Comparison of ENCODE assay signal across 13 cellular contexts in the genomic region with DNA sequence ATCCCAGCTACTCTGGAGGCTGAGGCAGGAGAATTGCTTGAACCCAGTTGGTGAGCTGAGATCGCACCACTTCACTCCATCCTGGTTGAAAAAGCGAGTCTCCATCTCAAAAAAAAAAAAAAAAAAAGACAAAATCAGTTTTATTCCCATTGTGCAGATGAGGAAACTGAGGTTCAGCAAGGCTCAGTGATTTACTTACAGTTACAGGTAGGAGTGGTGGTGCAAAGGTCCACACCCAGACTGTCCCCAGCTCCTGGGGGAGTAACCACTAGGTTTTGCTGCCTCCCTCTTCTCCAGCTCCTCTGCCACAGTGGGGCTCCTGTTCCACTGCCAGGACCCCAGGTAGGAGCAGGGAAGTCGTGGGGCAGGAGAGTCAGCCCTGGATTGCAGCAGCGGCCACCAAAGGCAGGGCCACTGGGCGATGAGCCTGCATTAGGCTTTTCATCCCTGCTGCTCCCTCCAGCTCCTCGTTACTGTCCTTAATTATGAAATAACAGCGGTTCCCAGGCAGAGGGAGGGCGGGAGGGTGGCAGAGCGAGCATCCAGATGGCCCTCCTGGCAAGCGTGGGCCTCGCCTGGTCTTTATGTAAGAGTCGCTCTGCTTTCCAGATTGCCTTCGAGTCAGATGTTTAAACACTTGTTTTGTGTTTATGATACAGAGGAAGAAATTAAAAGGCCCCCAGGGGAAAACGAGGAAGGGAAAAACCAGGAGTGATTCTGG. TPM values are rescaled to one million over a fixed set of nuclear protein-coding genes. Genes with fewer than 3 reads are reported as not detected.
DNase-seq lines count a peak whose midpoint lies in the region; ATAC-seq, FAIRE-seq and TF ChIP-seq lines count a peak whose summit lies in the region.
"Had no signal": no experiment of that assay in that cellular context is flagged by ENCODE, and none has a peak within 500 bp of the region (broad histone marks: within the 10 kb centered on the region; RNA-seq: fewer than 3 reads in every experiment).

No MANE protein-coding gene starts in this region.

- no peak for FAIRE-seq in kidney (lab: Jason Lieb, UNC)
- FAIRE-seq: GM19239 had no signal

- peak overlapping the region in 1 of 2 experiments; percentile 40 for H3K18ac ChIP-seq in mesenchymal stem cell (ENCODE audit: low read depth in 1 of 2, low read length in 2 of 2)

- H2BK12ac ChIP-seq in mesenchymal stem cell (ENCODE audit: low read length in 2 of 2) = no peak overlapping the region

- H4K91ac ChIP-seq in mesenchymal stem cell (ENCODE audit: low read length) = peak overlapping the region; percentile 23

- no peak overlapping the region for H3K23ac ChIP-seq in mesenchymal stem cell (ENCODE audit: low read length in 2 of 2)

- DNase-seq in AG10803 (ENCODE audit: low read depth) (peak; percentile 81), NCI-H1105 (lab: John Stamatoyannopoulos, UW) (peak; percentile 51), adipocyte (ENCODE audit: low read depth) (peak; percentile 34), mesenchymal stem cell (peak; percentile 55), NCI-H128 (lab: John Stamatoyannopoulos, UW; ENCODE audit: unreplicated experiment) (no peak), GM13976 (ENCODE audit: low spot score) (no peak), kidney (no peak)
- DNase-seq: islet precursor cell, Karpas-422 had no signal

- no peak overlapping the region for H2BK120ac ChIP-seq in mesenchymal stem cell (ENCODE audit: low read depth, low read length)

- no peak overlapping the region for H2BK5ac ChIP-seq in mesenchymal stem cell (ENCODE audit: low read depth, low read length, poor library complexity, severe bottlenecking)

- H3K79me1 ChIP-seq in mesenchymal stem cell (replicated peaks; ENCODE audit: low read length, poor library complexity, severe bottlenecking) = no peaks in the 10 kb centered on the region

- H3K36me3 ChIP-seq in adipocyte (ENCODE audit: control insufficient read depth, insufficient read depth, low read length, severe bottlenecking) (no peaks in the 10 kb centered on the region), mesenchymal stem cell (ENCODE audit: control insufficient read depth in 1 of 2, insufficient read depth in 2 of 2, low read depth in 1 of 2, low read length in 2 of 2) (no peaks in the 10 kb centered on the region), kidney (ENCODE audit: control insufficient read depth in 1 of 2, insufficient read depth in 2 of 2, low read length in 2 of 2) (no peaks in the 10 kb centered on the region)

- H3K9ac ChIP-seq in adipocyte (ENCODE audit: low read length) (no peak overlapping the region), mesenchymal stem cell (ENCODE audit: low read length) (no peak overlapping the region), kidney (ENCODE audit: low read length in 2 of 2) (no peak overlapping the region)

- no peak overlapping the region for H3K14ac ChIP-seq in mesenchymal stem cell (ENCODE audit: low read length in 2 of 2)

- no peak overlapping the region for H3K4me2 ChIP-seq in mesenchymal stem cell (ENCODE audit: low read length, poor library complexity, severe bottlenecking)

- no peak overlapping the region for H3K4me3 ChIP-seq in AG10803 (ENCODE audit: low read length)
- no peak overlapping the region for H3K4me3 ChIP-seq in adipocyte (ENCODE audit: low read length)
- H3K4me3 ChIP-seq in mesenchymal stem cell (ENCODE audit: insufficient read depth in 1 of 2, low read depth in 1 of 2, low read length in 2 of 2) = no peak overlapping the region
- H3K4me3 ChIP-seq in kidney (ENCODE audit: low read length in 2 of 2) = no peak overlapping the region

- ATAC-seq in GM21723 (IDR thresholded peaks at IDR 0.05; ENCODE audit: unreplicated experiment) = no peak
- ATAC-seq: HCT116; stimulated activated effector memory CD8-positive, alpha-beta T cell treated with anti-CD3 and anti-CD28 coated beads, Interleukin-12 subunit alpha, Interleukin-12 subunit beta, amount 100 ng/mL, for 72 hours had no signal

- H2AK5ac ChIP-seq in mesenchymal stem cell (ENCODE audit: low read length, severe bottlenecking) = no peak overlapping the region

- intact Hi-C loops in kidney (cut with DNase I) = no loop called here

- H3K27me3 ChIP-seq in adipocyte (replicated peaks; ENCODE audit: control insufficient read depth, insufficient read depth, low read length) = peaks cover 30% of the 10 kb centered on the region
- peaks cover 21 to 46% of the 10 kb centered on the region in 2 experiments for H3K27me3 ChIP-seq in mesenchymal stem cell (ENCODE audit: control insufficient read depth in 1 of 2, insufficient read depth in 1 of 2, low read length in 2 of 2)

- peaks cover 7% of the 10 kb centered on the region for H3K9me3 ChIP-seq in adipocyte (ENCODE audit: control insufficient read depth, low read length)
- peaks cover 4% of the 10 kb centered on the region for H3K9me3 ChIP-seq in mesenchymal stem cell (ENCODE audit: control insufficient read depth, low read length)
- peaks cover 0 to 5% of the 10 kb centered on the region in 2 donors for H3K9me3 ChIP-seq in kidney (ENCODE audit: control insufficient read depth in 1 of 2, low read length in 2 of 2)

- TF ChIP-seq CTCF in AG10803 (conservative IDR thresholded peaks at IDR 0.05; ENCODE audit: low read length) = no peak
- TF ChIP-seq CTCF in GM13976 (IDR thresholded peaks at IDR 0.05; ENCODE audit: borderline replicate concordance, control extremely low read depth, extremely low read depth, insufficient read depth, missing control alignments) = no peak
- no peak for TF ChIP-seq CTCF in kidney (IDR thresholded peaks at IDR 0.05; ENCODE audit: borderline replicate concordance, extremely low read depth, insufficient read depth)

- H2BK15ac ChIP-seq in mesenchymal stem cell (ENCODE audit: low read depth, poor library complexity, severe bottlenecking) = no peak overlapping the region

- no peak overlapping the region for H3K27ac ChIP-seq in mesenchymal stem cell (ENCODE audit: low read length, poor library complexity, severe bottlenecking)
- no peak overlapping the region for H3K27ac ChIP-seq in kidney (ENCODE audit: low read depth in 2 of 2, low read length in 2 of 2)

- WGBS in mesenchymal stem cell = 56% methylated on average over 12 of the region's 14 CpGs

- in situ Hi-C loops in GM13976 (cut with MboI; ENCODE audit: low sequenced_read_pairs, unreplicated experiment) = no loop called here

- no peak overlapping the region for H3K4ac ChIP-seq in mesenchymal stem cell (ENCODE audit: low read depth in 1 of 2, low read length in 2 of 2)

- no peak overlapping the region for H2AFZ ChIP-seq in mesenchymal stem cell (ENCODE audit: low read depth, low read length)

- no peak overlapping the region for H4K8ac ChIP-seq in mesenchymal stem cell (ENCODE audit: low read length)

- H3K4me1 ChIP-seq in adipocyte (ENCODE audit: control insufficient read depth, insufficient read depth, low read length) (peaks cover 3% of the 10 kb centered on the region), mesenchymal stem cell (ENCODE audit: control insufficient read depth, insufficient read depth, low read depth, low read length) (no peaks in the 10 kb centered on the region), kidney (ENCODE audit: control insufficient read depth in 1 of 2, insufficient read depth in 1 of 2, low read depth in 1 of 2, low read length in 2 of 2) (no peaks in the 10 kb centered on the region)

RNA-seq across cellular contexts. Expression of a gene that starts 15.5 kb away (rescaled TPM):
- polyA plus RNA-seq in mesenchymal stem cell (2013, experiment 1 of 2) = 0.58 TPM
- polyA plus RNA-seq in mesenchymal stem cell (2013, experiment 2 of 2) = 0.51 TPM
- 3.4 TPM for total RNA-seq in kidney
- polyA plus RNA-seq in kidney (ENCODE audit: insufficient read depth, low read depth, low replicate concordance) = 1.1 TPM

Comparison
In these comparisons a context has a peak if more than half of its experiments do, and no peak if none do; other contexts are left out.
1. DNase-seq: peak in AG10803 (single experiment), NCI-H1105 (single experiment), adipocyte (single experiment) and mesenchymal stem cell (single experiment); none in NCI-H128 (single experiment), GM13976 (single experiment) and kidney (single experiment).